Comparison of ENCODE assay signal across 2 cellular contexts in the genomic region with DNA sequence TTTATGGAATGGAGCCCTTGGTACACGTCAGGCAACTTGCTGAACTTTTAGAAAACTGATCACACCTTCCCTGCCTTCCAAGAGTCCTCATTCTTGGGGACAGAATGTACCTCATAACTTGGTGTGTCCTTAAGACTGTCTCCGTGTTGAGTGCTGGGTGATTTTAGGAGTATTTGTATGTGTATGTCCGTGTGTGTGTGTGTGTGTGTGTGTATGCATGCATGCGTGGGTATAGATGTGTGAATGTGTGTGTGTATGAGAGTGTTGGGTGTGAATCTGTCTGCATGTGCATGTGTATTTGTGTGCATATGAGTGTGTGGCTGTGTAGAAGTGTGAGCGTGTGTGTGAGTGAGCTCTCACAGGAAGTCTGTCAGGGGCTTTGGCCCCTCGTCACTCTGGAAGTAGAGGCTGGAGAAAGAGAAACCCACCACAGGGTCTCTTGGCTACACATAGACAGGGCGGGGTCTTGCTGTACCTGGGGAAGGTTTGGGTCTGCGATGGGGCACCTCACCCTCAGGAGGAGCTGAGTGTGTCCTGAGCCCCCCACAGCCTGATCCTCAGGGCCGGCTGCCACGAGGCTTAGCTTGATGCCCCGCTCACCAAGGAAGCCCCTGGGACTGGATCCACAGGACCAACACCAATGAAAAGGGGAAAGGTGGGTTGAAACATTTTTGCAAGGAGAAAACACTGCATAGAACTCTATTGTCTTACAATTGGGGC.
TF ChIP-seq lines count a peak whose summit lies in the region.

No MANE protein-coding gene starts in this region.

TF ChIP-seq in GM12891, 5 proteins besides CTCF, POLR2A, EP300 and RAD21:
- TF ChIP-seq POU2F2 (IDR thresholded peaks at IDR 0.05; ENCODE audit: low read depth, low read length) (no peak), POLR2AphosphoS5 (IDR thresholded peaks at IDR 0.05; ENCODE audit: low read depth, low read length) (no peak), TAF1 (IDR thresholded peaks at IDR 0.05; ENCODE audit: low read depth, low read length) (no peak), PAX5 (IDR thresholded peaks at IDR 0.05; ENCODE audit: insufficient read depth, low read length, severe bottlenecking) (no peak), SPI1 (IDR thresholded peaks at IDR 0.05; ENCODE audit: low read depth, low read length) (no peak)

TF ChIP-seq in IMR-90, 13 proteins besides CTCF, POLR2A, EP300 and RAD21:
- TF ChIP-seq BHLHE40 (IDR thresholded peaks at IDR 0.05; ENCODE audit: low read depth, low read length) (no peak), MAZ (IDR thresholded peaks at IDR 0.05; ENCODE audit: borderline replicate concordance, low read depth, low read length) (no peak), MAFK (IDR thresholded peaks at IDR 0.05; ENCODE audit: low read depth, low read length) (no peak), CHD1 (IDR thresholded peaks at IDR 0.05; ENCODE audit: low read depth, low read length) (no peak), NFE2L2 (IDR thresholded peaks at IDR 0.05; ENCODE audit: low read depth, low read length) (no peak), RCOR1 (IDR thresholded peaks at IDR 0.05; ENCODE audit: insufficient replicate concordance, low read length) (no peak), USF2 (IDR thresholded peaks at IDR 0.05; ENCODE audit: low read depth, low read length) (no peak), SMC3 (IDR thresholded peaks at IDR 0.05; ENCODE audit: low read depth, low read length) (no peak), FOS (IDR thresholded peaks at IDR 0.05; ENCODE audit: low read depth, low read length) (no peak), RFX5 (IDR thresholded peaks at IDR 0.05; ENCODE audit: low read depth, low read length) (no peak), MXI1 (IDR thresholded peaks at IDR 0.05; ENCODE audit: borderline replicate concordance, low read depth, low read length) (no peak), CEBPB (IDR thresholded peaks at IDR 0.05; ENCODE audit: low read depth, low read length) (no peak)
- TF ChIP-seq, protein P1, sequence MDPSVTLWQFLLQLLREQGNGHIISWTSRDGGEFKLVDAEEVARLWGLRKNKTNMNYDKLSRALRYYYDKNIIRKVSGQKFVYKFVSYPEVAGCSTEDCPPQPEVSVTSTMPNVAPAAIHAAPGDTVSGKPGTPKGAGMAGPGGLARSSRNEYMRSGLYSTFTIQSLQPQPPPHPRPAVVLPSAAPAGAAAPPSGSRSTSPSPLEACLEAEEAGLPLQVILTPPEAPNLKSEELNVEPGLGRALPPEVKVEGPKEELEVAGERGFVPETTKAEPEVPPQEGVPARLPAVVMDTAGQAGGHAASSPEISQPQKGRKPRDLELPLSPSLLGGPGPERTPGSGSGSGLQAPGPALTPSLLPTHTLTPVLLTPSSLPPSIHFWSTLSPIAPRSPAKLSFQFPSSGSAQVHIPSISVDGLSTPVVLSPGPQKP (IDR thresholded peaks at IDR 0.05; ENCODE audit: borderline replicate concordance, low read depth, low read length), result no peak
